Comparison of ENCODE assay signal across 1 cellular context in genomic region chr6:127266892-127267741, GRCh38.
TF ChIP-seq lines count a peak whose summit lies in the region.

No MANE protein-coding gene starts in this region.

TF ChIP-seq in GM12878, 131 proteins besides CTCF, POLR2A, EP300 and RAD21 (continued from another document and continues in another):
- TF ChIP-seq ZNF592 (IDR thresholded peaks at IDR 0.05): no peak
- TF ChIP-seq ZNF687 (IDR thresholded peaks at IDR 0.05): no peak
- TF ChIP-seq E2F8 (IDR thresholded peaks at IDR 0.05; ENCODE audit: low read depth, partially characterized antibody): no peak
- no peak for TF ChIP-seq SPI1 (IDR thresholded peaks at IDR 0.05; ENCODE audit: borderline replicate concordance, insufficient read depth, low read depth, low read length)
- TF ChIP-seq BACH1 (IDR thresholded peaks at IDR 0.05; ENCODE audit: borderline replicate concordance): peak; percentile 17; the same call in 1 of the 2 replicates
- TF ChIP-seq REST (IDR thresholded peaks at IDR 0.05; ENCODE audit: low read depth, low read length): 0 out of 2 replicates have a peak, but pooled peaks have one; percentile 3
- no peak for TF ChIP-seq IRF3 (IDR thresholded peaks at IDR 0.05)
- TF ChIP-seq SP1 (IDR thresholded peaks at IDR 0.05; ENCODE audit: low read depth, low read length): no peak
- TF ChIP-seq BCLAF1 (IDR thresholded peaks at IDR 0.05): no peak
- TF ChIP-seq DPF2 (IDR thresholded peaks at IDR 0.05): no peak; the same call in 1 of the 2 replicates
- TF ChIP-seq CREB1 (IDR thresholded peaks at IDR 0.05; ENCODE audit: low read depth): no peak
- TF ChIP-seq SMC3 (IDR thresholded peaks at IDR 0.05; ENCODE audit: borderline replicate concordance, low read length): no peak
- no peak for TF ChIP-seq SREBF2 (IDR thresholded peaks at IDR 0.05; ENCODE audit: low read length)
- TF ChIP-seq SIN3A (IDR thresholded peaks at IDR 0.05; ENCODE audit: low read depth, low read length): no peak
- no peak for TF ChIP-seq HDAC6 (IDR thresholded peaks at IDR 0.05; ENCODE audit: unreplicated experiment)
- TF ChIP-seq ASH2L (IDR thresholded peaks at IDR 0.05; ENCODE audit: borderline replicate concordance, low read depth): 0 out of 2 replicates have a peak, but pooled peaks have one; percentile 22
- no peak for TF ChIP-seq PBX3 (IDR thresholded peaks at IDR 0.05; ENCODE audit: insufficient replicate concordance, low read depth, low read length)
- TF ChIP-seq ZNF274 (IDR thresholded peaks at IDR 0.05; ENCODE audit: insufficient read depth, insufficient read length): no peak
- no peak for TF ChIP-seq ZNF217 (IDR thresholded peaks at IDR 0.05)
- no peak for TF ChIP-seq PAX5 (IDR thresholded peaks at IDR 0.05; ENCODE audit: borderline replicate concordance, low read depth, low read length)
- no peak for TF ChIP-seq RFX5 (IDR thresholded peaks at IDR 0.05; ENCODE audit: low read depth, low read length)
- no peak for TF ChIP-seq USF2 (IDR thresholded peaks at IDR 0.05; ENCODE audit: borderline replicate concordance, low read depth, low read length)
- TF ChIP-seq KAT2A (conservative IDR thresholded peaks at IDR 0.05; ENCODE audit: control insufficient read depth, low read depth, low read length): no peak
- TF ChIP-seq CBX5 (IDR thresholded peaks at IDR 0.05; ENCODE audit: low read depth): no peak; the same call in 1 of the 2 replicates
- no peak for TF ChIP-seq FOXM1 (IDR thresholded peaks at IDR 0.05; ENCODE audit: low read depth, low read length)
- TF ChIP-seq RAD51 (IDR thresholded peaks at IDR 0.05): no peak
- TF ChIP-seq E4F1 (IDR thresholded peaks at IDR 0.05; ENCODE audit: borderline replicate concordance, partially characterized antibody): no peak
- no peak for TF ChIP-seq JUND (IDR thresholded peaks at IDR 0.05; ENCODE audit: low read depth, low read length)
- TF ChIP-seq MEF2B (IDR thresholded peaks at IDR 0.05; ENCODE audit: partially characterized antibody, poor library complexity, severe bottlenecking): no peak
- no peak for TF ChIP-seq PAX8 (IDR thresholded peaks at IDR 0.05)
- no peak for TF ChIP-seq ETV6 (conservative IDR thresholded peaks at IDR 0.05 in 1 of 2, IDR thresholded peaks at IDR 0.05 in 1 of 2; ENCODE audit: borderline replicate concordance in 1 of 2, low read depth in 1 of 2)
